ENCODE assay signal across 9 cellular contexts in the genomic region with DNA sequence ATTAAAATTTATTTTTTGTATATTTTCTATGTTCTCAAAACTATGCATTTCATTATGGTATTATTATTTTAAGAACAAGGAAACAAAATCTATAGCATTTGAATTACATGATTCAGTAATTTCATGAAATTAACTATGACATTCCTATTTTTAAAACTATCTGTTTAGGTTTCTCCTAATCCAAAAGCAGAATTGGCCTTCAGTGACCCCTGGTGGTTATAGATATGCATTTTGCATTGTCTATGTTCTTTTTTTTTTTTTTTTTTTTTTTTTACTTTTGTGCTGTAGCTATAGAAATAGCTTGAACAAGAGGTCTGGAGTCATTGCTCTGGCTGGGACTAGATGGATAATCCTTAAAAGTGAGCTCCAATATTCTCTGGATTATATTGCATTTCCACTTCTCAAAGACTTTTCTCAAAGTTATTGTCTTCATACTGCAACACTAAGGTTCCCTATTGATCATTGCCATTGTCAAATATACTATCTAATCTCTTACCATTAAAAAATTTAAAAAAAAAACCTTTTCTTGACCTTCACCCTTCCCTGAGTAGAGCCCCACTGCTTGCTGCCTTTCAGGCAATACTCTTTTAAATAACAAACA. TPM values are rescaled to one million over a fixed set of nuclear protein-coding genes. Genes with fewer than 3 reads are reported as not detected.
DNase-seq lines count a peak whose midpoint lies in the region; ATAC-seq and TF ChIP-seq lines count a peak whose summit lies in the region.
"Had no signal": no experiment of that assay in that cellular context is flagged by ENCODE, and none has a peak within 500 bp of the region (broad histone marks: within the 10 kb centered on the region; RNA-seq: fewer than 3 reads in every experiment).

No MANE protein-coding gene starts in this region.

- no peaks in the 10 kb centered on the region for H3K27me3 ChIP-seq in fibroblast of lung (ENCODE audit: control insufficient read depth, insufficient read depth, low read length)

- no peaks in the 10 kb centered on the region for H3K4me1 Mint-ChIP-seq in type B pancreatic cell (ENCODE audit: unreplicated experiment)

- no peaks in the 10 kb centered on the region for H3K36me3 ChIP-seq in fibroblast of lung (ENCODE audit: control insufficient read depth, insufficient read depth, low read length)

- H3K27ac ChIP-seq in fibroblast of lung (ENCODE audit: insufficient read depth, low read length): no peak overlapping the region

- H3K4me1 ChIP-seq in fibroblast of lung (ENCODE audit: control insufficient read depth, extremely low read depth, insufficient read depth, low read length): no peaks in the 10 kb centered on the region

- TF ChIP-seq CTCF in fibroblast of lung (conservative IDR thresholded peaks at IDR 0.05 in 1 of 2, IDR thresholded peaks at IDR 0.05 in 1 of 2; ENCODE audit: low read depth in 1 of 2, low read length in 2 of 2) (peak; percentile 53 to 65), type B pancreatic cell (conservative IDR thresholded peaks at IDR 0.05) (peak; percentile 79)

- H3K36me3 Mint-ChIP-seq in type B pancreatic cell: no peaks in the 10 kb centered on the region

- H2AFZ ChIP-seq in fibroblast of lung (ENCODE audit: low read length): no peak overlapping the region

- H3K9me3 ChIP-seq in fibroblast of lung (ENCODE audit: control insufficient read depth, insufficient read depth, low read depth, low read length): no peaks in the 10 kb centered on the region

- peak; percentile 43 for DNase-seq in D341Med (ENCODE audit: low spot score)
- DNase-seq in RPMI7951 (ENCODE audit: low read depth): peak; percentile 47
- DNase-seq in fibroblast of lung (ENCODE audit: low read depth in 2 of 2): peak; percentile 31 to 69
- no peak for DNase-seq in type B pancreatic cell (ENCODE audit: extremely low spot score, unreplicated experiment)
- no peak for DNase-seq in activated gamma-delta T cell treated with Interleukin-2 at 50 U/mL for 16 hours

- no peaks in the 10 kb centered on the region for H4K20me1 ChIP-seq in fibroblast of lung (ENCODE audit: control insufficient read depth, extremely low read depth, insufficient read depth, low read length)

- no peak overlapping the region for H3K9ac ChIP-seq in fibroblast of lung (ENCODE audit: insufficient read depth, low read length)

- H3K27me3 Mint-ChIP-seq in type B pancreatic cell: peaks cover 3% of the 10 kb centered on the region

- peaks cover 5% of the 10 kb centered on the region for H3K9me3 Mint-ChIP-seq in type B pancreatic cell

- no peak overlapping the region for H3K4me3 Mint-ChIP-seq in type B pancreatic cell

- no peak overlapping the region for H3K4me3 ChIP-seq in fibroblast of lung (replicated peaks in 1 of 4; ENCODE audit: control extremely low read depth in 1 of 4, insufficient read depth in 1 of 4, low read depth in 3 of 4, low read length in 4 of 4)
- H3K4me3 ChIP-seq: lung had no signal

- no peak overlapping the region for H3K27ac Mint-ChIP-seq in type B pancreatic cell

- no peak overlapping the region for H3K4me2 ChIP-seq in fibroblast of lung (ENCODE audit: extremely low read depth, insufficient read depth, low read length)

- ATAC-seq in HG03175 (IDR thresholded peaks at IDR 0.05; ENCODE audit: unreplicated experiment) (peak; percentile 60), HG03025 (IDR thresholded peaks at IDR 0.05; ENCODE audit: low FRiP score, unreplicated experiment) (no peak), HG03460 (IDR thresholded peaks at IDR 0.05; ENCODE audit: unreplicated experiment) (no peak)

- H3K79me2 ChIP-seq in fibroblast of lung (ENCODE audit: control insufficient read depth, insufficient read depth, low read length): no peaks in the 10 kb centered on the region

RNA-seq across cellular contexts. Expression of a gene that starts 15.9 kb away (rescaled TPM):
- 30.0 and 31.1 TPM in 2 replicates for total RNA-seq in RPMI7951 (2014; rRNA removed; shearing (Covaris generic))
- total RNA-seq in fibroblast of lung (55.5 and 56.2 TPM in 2 replicates), type B pancreatic cell (ENCODE audit: low replicate concordance) (26.4 and 29.0 TPM in 2 replicates)
- 29.5 and 37.6 TPM in 2 replicates for polyA plus RNA-seq in fibroblast of lung
- polyA plus RNA-seq in fibroblast of lung (2012): 23.8 and 29.1 TPM in 2 replicates
- 11.7 and 11.9 TPM in 2 replicates for polyA minus RNA-seq in fibroblast of lung (ENCODE audit: low replicate concordance)

RNA-seq across cellular contexts. Expression of a gene that starts 16.6 kb away (rescaled TPM):
- total RNA-seq in RPMI7951 (2014; rRNA removed; shearing (Covaris generic)): 15.7 and 16.8 TPM in 2 replicates
- total RNA-seq in fibroblast of lung: 29.5 and 37.3 TPM in 2 replicates
- 18.1 and 24.0 TPM in 2 replicates for polyA plus RNA-seq in fibroblast of lung
- polyA plus RNA-seq in fibroblast of lung (2012): 24.9 and 32.9 TPM in 2 replicates
- polyA minus RNA-seq in fibroblast of lung (ENCODE audit: low replicate concordance): 3.6 and 8.3 TPM in 2 replicates
- 5.9 and 51.3 TPM in 2 replicates for total RNA-seq in type B pancreatic cell (ENCODE audit: low replicate concordance)

Comparison
In these comparisons a context has a peak if more than half of its experiments do, and no peak if none do; other contexts are left out.
1. DNase-seq: peak in D341Med (single experiment), RPMI7951 (single experiment) and fibroblast of lung (2 of 2); none in type B pancreatic cell (single experiment) and activated gamma-delta T cell treated with Interleukin-2 at 50 U/mL for 16 hours (single experiment).